Comparison of ENCODE assay signal across 7 cellular contexts in the genomic region with DNA sequence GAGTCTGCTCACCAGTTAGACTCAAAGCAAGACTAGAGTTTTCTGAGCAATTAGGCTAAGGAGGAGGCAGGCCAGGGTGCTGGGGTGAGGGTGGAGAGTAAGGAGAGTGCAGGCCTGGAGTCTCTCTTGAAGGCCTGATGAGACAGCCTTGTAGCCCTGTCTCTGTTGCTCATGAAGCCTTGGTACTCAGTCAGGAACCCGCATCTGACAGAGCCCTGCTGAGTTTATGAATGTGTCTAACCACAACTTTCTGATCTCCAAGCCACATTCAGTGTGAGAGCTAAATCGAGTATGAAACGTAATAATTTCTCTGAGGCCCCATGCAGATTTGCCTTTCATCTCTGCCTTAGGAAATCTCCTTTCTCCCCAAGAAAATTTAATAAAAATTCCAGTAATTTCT.
DNase-seq lines count a peak whose midpoint lies in the region; ATAC-seq, FAIRE-seq and TF ChIP-seq lines count a peak whose summit lies in the region.

No MANE protein-coding gene starts in this region.

- H3K4me1 ChIP-seq in ovary (ENCODE audit: insufficient read depth): peaks cover 38% of the 10 kb centered on the region
- H3K4me1 ChIP-seq in SK-N-SH (ENCODE audit: control insufficient read depth in 1 of 2, insufficient read depth in 2 of 2, low read depth in 1 of 2, low read length in 1 of 2): peaks cover 0 to 10% of the 10 kb centered on the region in 2 experiments; a peak in 2 of 4 replicates

- no peaks in the 10 kb centered on the region for H3K79me2 ChIP-seq in SK-N-SH (ENCODE audit: insufficient read depth)

- H3K9ac ChIP-seq in SK-N-SH: no peak overlapping the region

- peak; percentile 99 for FAIRE-seq in GM19239 (lab: Jason Lieb, UNC)

- H3F3A ChIP-seq in SK-N-SH (replicated peaks; ENCODE audit: insufficient read depth): no peaks in the 10 kb centered on the region

- no peaks in the 10 kb centered on the region for H3K9me2 ChIP-seq in SK-N-SH

- H3K27me3 ChIP-seq in ovary: no peaks in the 10 kb centered on the region
- no peaks in the 10 kb centered on the region for H3K27me3 ChIP-seq in SK-N-SH (ENCODE audit: insufficient read depth)

- H2AFZ ChIP-seq in SK-N-SH (ENCODE audit: low read depth): no peak overlapping the region

- TF ChIP-seq POLR2A in ovary (IDR thresholded peaks at IDR 0.05): no peak

- CTCF ChIA-PET in SK-N-SH (lab: Yijun Ruan, JAX): interaction anchor here (1.2 kb wide), 1 partner anchor 182 kb away, joined by 4 read pairs; no protein-coding TSS in a partner anchor

- H3K27ac ChIP-seq in ovary (peak overlapping the region; percentile 71 to 84), SK-N-SH (ENCODE audit: low read depth in 2 of 2, low read length in 1 of 2) (no peak overlapping the region)

- POLR2A ChIA-PET in SK-N-SH (lab: Yijun Ruan, JAX): no interaction called here

- no peak overlapping the region for H3K4me3 ChIP-seq in ovary
- no peak overlapping the region for H3K4me3 ChIP-seq in SK-N-SH (ENCODE audit: low read depth in 2 of 2, low read length in 1 of 2)

- no peaks in the 10 kb centered on the region for H3K9me3 ChIP-seq in ovary
- no peaks in the 10 kb centered on the region for H3K9me3 ChIP-seq in SK-N-SH

- no peak for TF ChIP-seq RAD21 in SK-N-SH (IDR thresholded peaks at IDR 0.05; ENCODE audit: low read length)

- no peak for TF ChIP-seq EP300 in ovary (IDR thresholded peaks at IDR 0.05)
- TF ChIP-seq EP300 in SK-N-SH (IDR thresholded peaks at IDR 0.05; ENCODE audit: borderline replicate concordance in 1 of 2, low read depth in 1 of 2, low read length in 1 of 2): no peak

- peak; percentile 86 for ATAC-seq in HG02885 (IDR thresholded peaks at IDR 0.05; ENCODE audit: poor library complexity, unreplicated experiment)

- H3K36me3 ChIP-seq in ovary (no peaks in the 10 kb centered on the region), SK-N-SH (replicated peaks in 1 of 2; ENCODE audit: control insufficient read depth in 1 of 2, insufficient read depth in 2 of 2, low read length in 1 of 2) (no peaks in the 10 kb centered on the region)

- H3K4me2 ChIP-seq in SK-N-SH: no peak overlapping the region

- DNase-seq in GM19239 (ENCODE audit: insufficient read length, low spot score) (no peak), ovary (no peak), T1000 (lab: John Stamatoyannopoulos, UW) (no peak), HCEC 1CT (no peak), SK-N-SH (no peak)
- DNase-seq in activated CD4-positive, alpha-beta T cell treated with anti-CD3 and anti-CD28 coated beads, Interleukin-2, amount 50 U/mL, for 24 hours (ENCODE audit: low read depth in 1 of 2, low spot score in 1 of 2): peak; percentile 1 to 41

- H4K20me1 ChIP-seq in SK-N-SH (ENCODE audit: insufficient read depth): no peaks in the 10 kb centered on the region

- WGBS in ovary, 3 donors: 33 to 40% (median 39%) methylated on average over 3 of the region's 3 CpGs
- WGBS in SK-N-SH (ENCODE audit: low lambda C conversion rate): 69% methylated on average over 3 of the region's 3 CpGs

- TF ChIP-seq CTCF in ovary (IDR thresholded peaks at IDR 0.05) (no peak), SK-N-SH (IDR thresholded peaks at IDR 0.05) (no peak)

- intact Hi-C loops in ovary (cut with DNase I): loop anchor here in 3 of 4 donors (10.0 kb wide), 2 partner anchors 109 to 159 kb away; partner anchors contain the start of genes IFNK (in 2 of the 3) and MOB3B (in 2 of the 3)

TF ChIP-seq in SK-N-SH, 30 proteins besides CTCF, POLR2A, EP300 and RAD21:
- TF ChIP-seq GABPA (IDR thresholded peaks at IDR 0.05; ENCODE audit: low read depth): no peak
- TF ChIP-seq FOXM1 (IDR thresholded peaks at IDR 0.05; ENCODE audit: low read depth): no peak
- TF ChIP-seq SMC3 (IDR thresholded peaks at IDR 0.05; ENCODE audit: low read depth, low read length): no peak
- no peak for TF ChIP-seq POLR2AphosphoS5 (IDR thresholded peaks at IDR 0.05; ENCODE audit: low read depth, low read length)
- TF ChIP-seq, protein P1, sequence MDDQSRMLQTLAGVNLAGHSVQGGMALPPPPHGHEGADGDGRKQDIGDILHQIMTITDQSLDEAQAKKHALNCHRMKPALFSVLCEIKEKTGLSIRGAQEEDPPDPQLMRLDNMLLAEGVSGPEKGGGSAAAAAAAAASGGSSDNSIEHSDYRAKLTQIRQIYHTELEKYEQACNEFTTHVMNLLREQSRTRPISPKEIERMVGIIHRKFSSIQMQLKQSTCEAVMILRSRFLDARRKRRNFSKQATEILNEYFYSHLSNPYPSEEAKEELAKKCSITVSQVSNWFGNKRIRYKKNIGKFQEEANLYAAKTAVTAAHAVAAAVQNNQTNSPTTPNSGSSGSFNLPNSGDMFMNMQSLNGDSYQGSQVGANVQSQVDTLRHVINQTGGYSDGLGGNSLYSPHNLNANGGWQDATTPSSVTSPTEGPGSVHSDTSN (IDR thresholded peaks at IDR 0.05): no peak
- TF ChIP-seq EZH2phosphoT487 (IDR thresholded peaks at IDR 0.05; ENCODE audit: borderline replicate concordance, low read depth): no peak
- TF ChIP-seq, protein P2, sequence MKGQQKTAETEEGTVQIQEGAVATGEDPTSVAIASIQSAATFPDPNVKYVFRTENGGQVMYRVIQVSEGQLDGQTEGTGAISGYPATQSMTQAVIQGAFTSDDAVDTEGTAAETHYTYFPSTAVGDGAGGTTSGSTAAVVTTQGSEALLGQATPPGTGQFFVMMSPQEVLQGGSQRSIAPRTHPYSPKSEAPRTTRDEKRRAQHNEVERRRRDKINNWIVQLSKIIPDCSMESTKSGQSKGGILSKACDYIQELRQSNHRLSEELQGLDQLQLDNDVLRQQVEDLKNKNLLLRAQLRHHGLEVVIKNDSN (IDR thresholded peaks at IDR 0.05; ENCODE audit: borderline replicate concordance, low read depth): no peak
- TF ChIP-seq ELF1 (IDR thresholded peaks at IDR 0.05): no peak
- no peak for TF ChIP-seq SIN3A (IDR thresholded peaks at IDR 0.05; ENCODE audit: borderline replicate concordance, low read depth, low read length)
- TF ChIP-seq TAF1 (IDR thresholded peaks at IDR 0.05; ENCODE audit: borderline replicate concordance, low read depth, low read length): no peak
- TF ChIP-seq CHD2 (IDR thresholded peaks at IDR 0.05; ENCODE audit: low read length, partially characterized antibody): no peak
- TF ChIP-seq YY1 (IDR thresholded peaks at IDR 0.05; ENCODE audit: low read depth): no peak
- TF ChIP-seq JUND (IDR thresholded peaks at IDR 0.05): no peak
- TF ChIP-seq RXRA (IDR thresholded peaks at IDR 0.05; ENCODE audit: borderline replicate concordance, low read depth): no peak
TF ChIP-seq in SK-N-SH: peak in this region for 0.

Comparison
In these comparisons a context has a peak if more than half of its experiments do, and no peak if none do; other contexts are left out.
1. DNase-seq: peak in activated CD4-positive, alpha-beta T cell treated with anti-CD3 and anti-CD28 coated beads, Interleukin-2, amount 50 U/mL, for 24 hours (2 of 2); none in GM19239 (single experiment), ovary (0 of 5), T1000 (single experiment), HCEC 1CT (single experiment) and SK-N-SH (single experiment).
2. H3K27ac ChIP-seq: peak in ovary (2 of 2); none in SK-N-SH (0 of 2).